ENCODE assay signal across 24 cellular contexts in the genomic region with DNA sequence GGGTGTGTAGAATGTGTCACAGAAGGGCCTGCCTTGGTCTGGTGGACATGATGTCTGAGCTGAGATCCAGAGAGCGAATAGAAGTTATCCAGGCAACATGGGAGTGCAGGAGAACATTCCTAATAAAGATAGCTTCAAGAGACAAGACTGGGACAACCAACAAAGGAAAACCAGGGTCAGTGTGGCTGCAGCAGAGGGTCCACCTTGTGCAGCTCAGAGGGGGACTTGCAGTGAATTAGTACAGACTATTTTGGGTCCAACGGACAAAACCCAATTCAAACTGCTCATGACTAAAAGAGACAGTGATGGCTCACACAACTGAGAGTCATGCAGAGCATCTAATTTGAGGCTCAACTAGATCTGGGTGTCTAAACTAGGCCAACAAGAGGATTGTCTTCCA.
"Had no signal": no experiment of that assay in that cellular context is flagged by ENCODE, and none has a peak within 500 bp of the region (broad histone marks: within the 10 kb centered on the region; RNA-seq: fewer than 3 reads in every experiment).

No MANE protein-coding gene starts in this region.

- H3K4me3 ChIP-seq: stomach, suprapubic skin, testis, thoracic aorta, thyroid gland, tibial artery, tibial nerve, transverse colon, upper lobe of left lung, upper lobe of right lung, uterus, vagina had no signal

- H3K9me3 ChIP-seq: suprapubic skin, testis, thoracic aorta, thyroid gland, transverse colon, upper lobe of right lung, uterus, vagina had no signal

- H3K27ac ChIP-seq: stomach, suprapubic skin, testis, thoracic aorta, thyroid gland, tibial artery, tibial nerve, transverse colon, upper lobe of left lung, upper lobe of right lung, uterus, vagina had no signal

- DNase-seq: stimulated activated CD4-positive, alpha-beta T cell treated with anti-CD3 and anti-CD28 coated beads, Interleukin-2, amount 100 ng/mL, for 48 hours; stimulated activated CD4-positive, alpha-beta T cell treated with anti-CD3 and anti-CD28 coated beads, Interleukin-4, amount 100 ng/mL, for 1 hour; stimulated activated CD4-positive, alpha-beta T cell treated with anti-CD3 and anti-CD28 coated beads, Interleukin-4, amount 100 ng/mL, for 24 hours; stimulated activated CD4-positive, alpha-beta T cell treated with anti-CD3 and anti-CD28 coated beads, Interleukin-4, amount 100 ng/mL, for 4 hours; stimulated activated CD8-positive, alpha-beta memory T cell treated with anti-CD3 and anti-CD28 coated beads, Interleukin-4, amount 100 ng/mL, for 48 hours; stimulated activated naive B cell treated with anti-CD40 and anti-IgM and Interleukin-4, amounts not matched to agents 10 μg/mL and 1 μg/mL and 100 μg/mL, for 72 hours; stimulated activated naive CD4-positive, alpha-beta T cell; stimulated activated naive CD4-positive, alpha-beta T cell treated with Interleukin-2 at 50 U/mL for 16 hours; stimulated activated naive CD8-positive, alpha-beta T cell treated with anti-CD3 and anti-CD28 coated beads, Interleukin-15, amount 100 ng/mL, for 72 hours; stimulated activated naive CD8-positive, alpha-beta T cell treated with anti-CD3 and anti-CD28 coated beads, Interleukin-15, Interleukin-2, amounts not matched to agents 100 U/mL and 50 U/mL, for 24 hours; stomach; substantia nigra; testis; thyroid gland; tibial artery; transverse colon; trophoblast cell; upper lobe of left lung; upper lobe of right lung; uterus had no signal

- H3K27me3 ChIP-seq: stomach, suprapubic skin, testis, thyroid gland, tibial artery, tibial nerve, transverse colon, upper lobe of left lung, upper lobe of right lung, uterus, vagina had no signal

- H3K36me3 ChIP-seq: stomach, suprapubic skin, thoracic aorta, thyroid gland, tibial artery, tibial nerve, transverse colon, upper lobe of left lung, upper lobe of right lung, uterus, vagina had no signal

- H3K4me1 ChIP-seq: stomach, suprapubic skin, testis, tibial artery, tibial nerve, transverse colon, upper lobe of left lung, upper lobe of right lung, uterus, vagina had no signal
